8 cellular contexts compared by ENCODE assay signal in genomic region chr11:18633256-18634139, GRCh38. TPM values are rescaled to one million over a fixed set of nuclear protein-coding genes. Genes with fewer than 3 reads are reported as not detected.
DNase-seq lines count a peak whose midpoint lies in the region; ATAC-seq, FAIRE-seq and TF ChIP-seq lines count a peak whose summit lies in the region.

No MANE protein-coding gene starts in this region.

- H2AFZ ChIP-seq in SK-N-SH (ENCODE audit: low read depth): peak overlapping the region; percentile 64

- peaks cover 37% of the 10 kb centered on the region for H4K20me1 ChIP-seq in SK-N-SH (ENCODE audit: insufficient read depth)

- H3K9me2 ChIP-seq in SK-N-SH: no peaks in the 10 kb centered on the region

- H3K9me3 Mint-ChIP-seq in osteocyte (ENCODE audit: unreplicated experiment): no peaks in the 10 kb centered on the region

- no peak for TF ChIP-seq RAD21 in SK-N-SH (IDR thresholded peaks at IDR 0.05; ENCODE audit: low read length)

- POLR2A ChIA-PET in SK-N-SH (lab: Yijun Ruan, JAX): interaction anchor here (0.7 to 1.7 kb wide), 6 partner anchors 31 to 107 kb away, joined by 3 to 8 read pairs (median 4); partner anchors contain the start of genes TSG101 and UEVLD

- H3K4me2 ChIP-seq in SK-N-SH: peak overlapping the region; percentile 84

- no peak for TF ChIP-seq POLR2A in H54 (IDR thresholded peaks at IDR 0.05; ENCODE audit: low read depth, low read length)

- peaks cover 56% of the 10 kb centered on the region for H3K79me2 ChIP-seq in SK-N-SH (ENCODE audit: insufficient read depth)

- H3K27ac Mint-ChIP-seq in osteocyte (ENCODE audit: unreplicated experiment): peak overlapping the region; percentile 100

- no peak for FAIRE-seq in H54 (lab: Jason Lieb, UNC)

- CTCF ChIA-PET in SK-N-SH (lab: Yijun Ruan, JAX): interaction anchor here (1.0 to 3.8 kb wide), 5 partner anchors 10 to 142 kb away, joined by 3 to 14 read pairs (median 3); no protein-coding TSS in a partner anchor

- H3F3A ChIP-seq in SK-N-SH (replicated peaks; ENCODE audit: insufficient read depth): no peaks in the 10 kb centered on the region

- H3K27ac ChIP-seq in SK-N-SH (ENCODE audit: low read depth in 2 of 2, low read length in 1 of 2): peak overlapping the region; percentile 69 to 93

- peaks cover 9% of the 10 kb centered on the region for H3K27me3 Mint-ChIP-seq in osteocyte (ENCODE audit: unreplicated experiment)

- H3K36me3 Mint-ChIP-seq in osteocyte (ENCODE audit: unreplicated experiment): no peaks in the 10 kb centered on the region

- H3K4me3 Mint-ChIP-seq in osteocyte (ENCODE audit: unreplicated experiment): peak overlapping the region; percentile 95

- H3K9ac ChIP-seq in SK-N-SH: peak overlapping the region; percentile 91

- H3K4me3 ChIP-seq in SK-N-SH (ENCODE audit: low read depth in 2 of 2, low read length in 1 of 2): peak overlapping the region; percentile 85 to 98
- H3K4me3 ChIP-seq in epithelial cell of proximal tubule (ENCODE audit: low read depth, low read length): peak overlapping the region; percentile 74

- no peaks in the 10 kb centered on the region for H3K27me3 ChIP-seq in SK-N-SH (ENCODE audit: insufficient read depth)

- ATAC-seq in GM18520 (IDR thresholded peaks at IDR 0.05; ENCODE audit: unreplicated experiment) (peak; percentile 67), HG02981 (IDR thresholded peaks at IDR 0.05; ENCODE audit: unreplicated experiment) (peak; percentile 50)

- H3K4me1 ChIP-seq in SK-N-SH (ENCODE audit: control insufficient read depth in 1 of 2, insufficient read depth in 2 of 2, low read depth in 1 of 2, low read length in 1 of 2): peaks cover 8 to 9% of the 10 kb centered on the region in 2 experiments; a peak in 3 of 4 replicates

- in situ Hi-C loops in ACHN (cut with HindIII; ENCODE audit: low pct_ligation_motif_present, low pct_unique_long_range_greater_than_20kb, low sequenced_read_pairs): no loop called here

- no peaks in the 10 kb centered on the region for H3K9me3 ChIP-seq in SK-N-SH

- no peak for TF ChIP-seq EP300 in SK-N-SH (IDR thresholded peaks at IDR 0.05; ENCODE audit: borderline replicate concordance in 1 of 2, low read depth in 1 of 2, low read length in 1 of 2)

- no peak for TF ChIP-seq CTCF in SK-N-SH (IDR thresholded peaks at IDR 0.05)
- no peak for TF ChIP-seq CTCF in epithelial cell of proximal tubule (conservative IDR thresholded peaks at IDR 0.05; ENCODE audit: low read depth, low read length)
- no peak for TF ChIP-seq CTCF in osteocyte (IDR thresholded peaks at IDR 0.05)

- no peaks in the 10 kb centered on the region for H3K36me3 ChIP-seq in SK-N-SH (replicated peaks in 1 of 2; ENCODE audit: control insufficient read depth in 1 of 2, insufficient read depth in 2 of 2, low read length in 1 of 2)

- DNase-seq in ACHN (peak; percentile 16), SK-N-SH (peak; percentile 54), epithelial cell of proximal tubule (ENCODE audit: low read depth) (no peak), osteocyte (ENCODE audit: extremely low spot score, unreplicated experiment) (no peak), H54 (ENCODE audit: insufficient read length, low spot score) (no peak), NCI-H1105 treated with DMSO at 0.1 percent for 48 hours (lab: John Stamatoyannopoulos, UW) (no peak)

- peaks cover 18% of the 10 kb centered on the region for H3K4me1 Mint-ChIP-seq in osteocyte (ENCODE audit: unreplicated experiment)

- 2% methylated on average over 31 of the region's 31 CpGs for WGBS in SK-N-SH (ENCODE audit: low lambda C conversion rate)

TF ChIP-seq in SK-N-SH, 30 proteins besides CTCF, POLR2A, EP300 and RAD21 (continues in another document):
- TF ChIP-seq PBX3 (IDR thresholded peaks at IDR 0.05) (no peak), EZH2phosphoT487 (IDR thresholded peaks at IDR 0.05; ENCODE audit: borderline replicate concordance, low read depth) (no peak), TCF12 (IDR thresholded peaks at IDR 0.05) (peak; percentile 67), ELF1 (IDR thresholded peaks at IDR 0.05) (no peak), POLR2AphosphoS5 (IDR thresholded peaks at IDR 0.05; ENCODE audit: low read depth, low read length) (no peak), RFX5 (IDR thresholded peaks at IDR 0.05; ENCODE audit: low read length) (no peak), NFIC (IDR thresholded peaks at IDR 0.05; ENCODE audit: borderline replicate concordance) (no peak), CHD2 (IDR thresholded peaks at IDR 0.05; ENCODE audit: low read length, partially characterized antibody) (no peak), MXI1 (IDR thresholded peaks at IDR 0.05; ENCODE audit: low read depth, low read length) (peak; percentile 48; the same call in 1 of the 2 replicates), FOXM1 (IDR thresholded peaks at IDR 0.05; ENCODE audit: low read depth) (no peak), MEF2A (IDR thresholded peaks at IDR 0.05; ENCODE audit: borderline replicate concordance, low read depth) (no peak), RCOR1 (IDR thresholded peaks at IDR 0.05; ENCODE audit: low read length) (no peak), RXRA (IDR thresholded peaks at IDR 0.05; ENCODE audit: borderline replicate concordance, low read depth) (no peak), SIN3A (IDR thresholded peaks at IDR 0.05; ENCODE audit: borderline replicate concordance, low read depth, low read length) (no peak), JUND (IDR thresholded peaks at IDR 0.05) (no peak), TEAD4 (IDR thresholded peaks at IDR 0.05; ENCODE audit: borderline replicate concordance, insufficient read depth) (no peak), YY1 (IDR thresholded peaks at IDR 0.05; ENCODE audit: low read depth) (0 out of 2 replicates have a peak, but pooled peaks have one; percentile 14)
- TF ChIP-seq, protein P1, sequence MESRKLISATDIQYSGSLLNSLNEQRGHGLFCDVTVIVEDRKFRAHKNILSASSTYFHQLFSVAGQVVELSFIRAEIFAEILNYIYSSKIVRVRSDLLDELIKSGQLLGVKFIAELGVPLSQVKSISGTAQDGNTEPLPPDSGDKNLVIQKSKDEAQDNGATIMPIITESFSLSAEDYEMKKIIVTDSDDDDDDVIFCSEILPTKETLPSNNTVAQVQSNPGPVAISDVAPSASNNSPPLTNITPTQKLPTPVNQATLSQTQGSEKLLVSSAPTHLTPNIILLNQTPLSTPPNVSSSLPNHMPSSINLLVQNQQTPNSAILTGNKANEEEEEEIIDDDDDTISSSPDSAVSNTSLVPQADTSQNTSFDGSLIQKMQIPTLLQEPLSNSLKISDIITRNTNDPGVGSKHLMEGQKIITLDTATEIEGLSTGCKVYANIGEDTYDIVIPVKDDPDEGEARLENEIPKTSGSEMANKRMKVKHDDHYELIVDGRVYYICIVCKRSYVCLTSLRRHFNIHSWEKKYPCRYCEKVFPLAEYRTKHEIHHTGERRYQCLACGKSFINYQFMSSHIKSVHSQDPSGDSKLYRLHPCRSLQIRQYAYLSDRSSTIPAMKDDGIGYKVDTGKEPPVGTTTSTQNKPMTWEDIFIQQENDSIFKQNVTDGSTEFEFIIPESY (IDR thresholded peaks at IDR 0.05; ENCODE audit: borderline replicate concordance, low read depth): no peak
- TF ChIP-seq, protein P2, sequence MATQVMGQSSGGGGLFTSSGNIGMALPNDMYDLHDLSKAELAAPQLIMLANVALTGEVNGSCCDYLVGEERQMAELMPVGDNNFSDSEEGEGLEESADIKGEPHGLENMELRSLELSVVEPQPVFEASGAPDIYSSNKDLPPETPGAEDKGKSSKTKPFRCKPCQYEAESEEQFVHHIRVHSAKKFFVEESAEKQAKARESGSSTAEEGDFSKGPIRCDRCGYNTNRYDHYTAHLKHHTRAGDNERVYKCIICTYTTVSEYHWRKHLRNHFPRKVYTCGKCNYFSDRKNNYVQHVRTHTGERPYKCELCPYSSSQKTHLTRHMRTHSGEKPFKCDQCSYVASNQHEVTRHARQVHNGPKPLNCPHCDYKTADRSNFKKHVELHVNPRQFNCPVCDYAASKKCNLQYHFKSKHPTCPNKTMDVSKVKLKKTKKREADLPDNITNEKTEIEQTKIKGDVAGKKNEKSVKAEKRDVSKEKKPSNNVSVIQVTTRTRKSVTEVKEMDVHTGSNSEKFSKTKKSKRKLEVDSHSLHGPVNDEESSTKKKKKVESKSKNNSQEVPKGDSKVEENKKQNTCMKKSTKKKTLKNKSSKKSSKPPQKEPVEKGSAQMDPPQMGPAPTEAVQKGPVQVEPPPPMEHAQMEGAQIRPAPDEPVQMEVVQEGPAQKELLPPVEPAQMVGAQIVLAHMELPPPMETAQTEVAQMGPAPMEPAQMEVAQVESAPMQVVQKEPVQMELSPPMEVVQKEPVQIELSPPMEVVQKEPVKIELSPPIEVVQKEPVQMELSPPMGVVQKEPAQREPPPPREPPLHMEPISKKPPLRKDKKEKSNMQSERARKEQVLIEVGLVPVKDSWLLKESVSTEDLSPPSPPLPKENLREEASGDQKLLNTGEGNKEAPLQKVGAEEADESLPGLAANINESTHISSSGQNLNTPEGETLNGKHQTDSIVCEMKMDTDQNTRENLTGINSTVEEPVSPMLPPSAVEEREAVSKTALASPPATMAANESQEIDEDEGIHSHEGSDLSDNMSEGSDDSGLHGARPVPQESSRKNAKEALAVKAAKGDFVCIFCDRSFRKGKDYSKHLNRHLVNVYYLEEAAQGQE (IDR thresholded peaks at IDR 0.05; ENCODE audit: low read depth, low read length): no peak

RNA-seq across cellular contexts. Expression of gene SPTY2D1, which starts 0.6 kb away (rescaled TPM):
- 5.3 and 8.6 TPM in 2 replicates for polyA plus RNA-seq in SK-N-SH (2012; rRNA removed)
- 7.3 and 7.4 TPM in 2 replicates for polyA plus RNA-seq in SK-N-SH (2012; cell fraction: cytosol; rRNA removed)
- 2.6 and 5.3 TPM in 2 replicates for polyA plus RNA-seq in SK-N-SH (2012; cell fraction: nucleus; rRNA removed)
- total RNA-seq in epithelial cell of proximal tubule (8.6 and 11.9 TPM in 2 replicates), osteocyte (16.4 and 19.5 TPM in 2 replicates)

RNA-seq across cellular contexts. Expression of gene MISFA, which starts 33.9 kb away (rescaled TPM):
- polyA plus RNA-seq in SK-N-SH (2012; rRNA removed): 2.3 and 2.4 TPM in 2 replicates
- polyA plus RNA-seq in SK-N-SH (2012; cell fraction: cytosol; rRNA removed): 3.7 and 3.8 TPM in 2 replicates
- polyA plus RNA-seq in SK-N-SH (2012; cell fraction: nucleus; rRNA removed): 1.3 and 1.5 TPM in 2 replicates
- total RNA-seq in epithelial cell of proximal tubule: 0.36 and 1.3 TPM in 2 replicates
- 3.0 and 4.5 TPM in 2 replicates for total RNA-seq in osteocyte

RNA-seq across cellular contexts. Expression of gene UEVLD, which starts 45.0 kb away (rescaled TPM):
- polyA plus RNA-seq in SK-N-SH (2012; rRNA removed): 8.9 and 13.5 TPM in 2 replicates
- polyA plus RNA-seq in SK-N-SH (2012; cell fraction: cytosol; rRNA removed): 15.1 and 15.4 TPM in 2 replicates
- polyA plus RNA-seq in SK-N-SH (2012; cell fraction: nucleus; rRNA removed): 4.9 and 9.9 TPM in 2 replicates
- total RNA-seq in epithelial cell of proximal tubule (21.2 and 36.7 TPM in 2 replicates), osteocyte (21.2 and 24.5 TPM in 2 replicates)

Comparison
In these comparisons a context has a peak if more than half of its experiments do, and no peak if none do; other contexts are left out.
1. DNase-seq: peak in ACHN (single experiment) and SK-N-SH (single experiment); none in epithelial cell of proximal tubule (single experiment), osteocyte (single experiment), H54 (single experiment) and NCI-H1105 treated with DMSO at 0.1 percent for 48 hours (single experiment).